Comparison of ENCODE assay signal across 16 cellular contexts in genomic region chr1:77406661-77407060, GRCh38.
DNase-seq lines count a peak whose midpoint lies in the region; ATAC-seq and TF ChIP-seq lines count a peak whose summit lies in the region.
"Had no signal": no experiment of that assay in that cellular context is flagged by ENCODE, and none has a peak within 500 bp of the region (broad histone marks: within the 10 kb centered on the region; RNA-seq: fewer than 3 reads in every experiment).

No MANE protein-coding gene starts in this region.

- H3K4me1 ChIP-seq in SJCRH30 = peaks cover 35% of the 10 kb centered on the region
- H3K4me1 ChIP-seq in thoracic aorta (ENCODE audit: control insufficient read depth in 1 of 2, low read depth in 2 of 2) = peaks cover 9 to 20% of the 10 kb centered on the region in 2 donors
- H3K4me1 ChIP-seq: adrenal gland had no signal

- no peaks in the 10 kb centered on the region for H3K27me3 ChIP-seq in SJCRH30
- H3K27me3 ChIP-seq in thoracic aorta (replicated peaks; ENCODE audit: insufficient read depth) = no peaks in the 10 kb centered on the region
- H3K27me3 ChIP-seq: adrenal gland had no signal

- ATAC-seq in thoracic aorta (ENCODE audit: insufficient number of reproducible peaks, low FRiP score, low read depth) = no peak
- ATAC-seq in GM18505 (IDR thresholded peaks at IDR 0.05; ENCODE audit: unreplicated experiment) = no peak
- ATAC-seq: activated CD8-positive, alpha-beta T cell treated with anti-CD3 and anti-CD28 coated beads for 36 hours; esophagus mucosa; left cardiac atrium had no signal

- H3K36me3 ChIP-seq in SJCRH30 = no peaks in the 10 kb centered on the region
- H3K36me3 ChIP-seq in thoracic aorta = no peaks in the 10 kb centered on the region
- H3K36me3 ChIP-seq: adrenal gland had no signal

- H3K9me3 ChIP-seq in SJCRH30 (replicated peaks) = peaks cover 5% of the 10 kb centered on the region; the same call in 1 of the 2 replicates
- H3K9me3 ChIP-seq in thoracic aorta = no peaks in the 10 kb centered on the region
- H3K9me3 ChIP-seq: adrenal gland had no signal

- TF ChIP-seq CTCF in fibroblast of pulmonary artery (IDR thresholded peaks at IDR 0.05; ENCODE audit: low read length, missing control alignments) (no peak), thoracic aorta (IDR thresholded peaks at IDR 0.05) (peak; percentile 8)

- no peak overlapping the region for H3K4me3 ChIP-seq in SJCRH30
- H3K4me3 ChIP-seq in fibroblast of pulmonary artery (replicated peaks; ENCODE audit: low read depth, low read length) = no peak overlapping the region
- no peak overlapping the region for H3K4me3 ChIP-seq in thoracic aorta
- H3K4me3 ChIP-seq: adrenal gland had no signal

- no peak for TF ChIP-seq POLR2A in GM18505 (IDR thresholded peaks at IDR 0.05; ENCODE audit: borderline replicate concordance, extremely low read depth, insufficient read depth, insufficient read length)

- H3K27ac ChIP-seq in SJCRH30 (peak overlapping the region; percentile 92), thoracic aorta (peak overlapping the region in 1 of 2 donors; percentile 25)
- H3K27ac ChIP-seq: adrenal gland had no signal

- DNase-seq in NCI-H2171 treated with DMSO at 0.1 percent for 48 hours (lab: John Stamatoyannopoulos, UW) (peak; percentile 55), NCI-H2171 (lab: John Stamatoyannopoulos, UW) (no peak), SJCRH30 (peak; percentile 40 to 68), fibroblast of pulmonary artery (ENCODE audit: low read depth) (peak; percentile 29), thoracic aorta (ENCODE audit: low spot score) (no peak), cerebellar nuclear complex (lab: John Stamatoyannopoulos, UW) (no peak), retina (no peak)
- DNase-seq: activated CD8-positive, alpha-beta T cell treated with anti-CD3 and anti-CD28 coated beads for 36 hours; adrenal gland; cortex of kidney; left cardiac atrium; MV-4-11; NCI-H226; posterior cingulate gyrus had no signal

Comparison
In these comparisons a context has a peak if more than half of its experiments do, and no peak if none do; other contexts are left out.
1. DNase-seq: peak in NCI-H2171 treated with DMSO at 0.1 percent for 48 hours (single experiment), SJCRH30 (2 of 2) and fibroblast of pulmonary artery (single experiment); none in NCI-H2171 (single experiment), thoracic aorta (single experiment), cerebellar nuclear complex (0 of 2) and retina (single experiment).